Comparison of ENCODE assay signal across 1 cellular context in the genomic region with DNA sequence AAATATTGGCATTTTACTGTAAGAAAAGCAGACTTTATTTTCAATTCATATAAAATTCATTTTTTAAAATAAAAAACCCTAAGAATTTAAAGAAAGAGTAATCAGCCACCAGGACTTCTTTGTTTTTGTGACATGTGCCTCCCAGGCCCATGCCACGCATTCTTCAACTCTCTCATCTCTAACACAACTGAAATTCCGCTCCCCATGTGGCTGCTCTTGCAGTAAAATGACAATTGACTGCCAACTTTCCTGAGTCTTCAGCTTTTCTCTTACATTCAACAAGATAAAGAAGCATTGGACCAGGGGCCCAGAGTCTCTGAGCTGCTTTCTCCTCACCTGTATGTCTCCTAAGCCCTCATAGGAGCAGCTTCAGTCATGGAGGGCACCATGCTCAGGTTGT.
TF ChIP-seq lines count a peak whose summit lies in the region.

No MANE protein-coding gene starts in this region.

TF ChIP-seq in GM23338, 12 proteins besides CTCF, POLR2A, EP300 and RAD21:
- TF ChIP-seq, protein P1, sequence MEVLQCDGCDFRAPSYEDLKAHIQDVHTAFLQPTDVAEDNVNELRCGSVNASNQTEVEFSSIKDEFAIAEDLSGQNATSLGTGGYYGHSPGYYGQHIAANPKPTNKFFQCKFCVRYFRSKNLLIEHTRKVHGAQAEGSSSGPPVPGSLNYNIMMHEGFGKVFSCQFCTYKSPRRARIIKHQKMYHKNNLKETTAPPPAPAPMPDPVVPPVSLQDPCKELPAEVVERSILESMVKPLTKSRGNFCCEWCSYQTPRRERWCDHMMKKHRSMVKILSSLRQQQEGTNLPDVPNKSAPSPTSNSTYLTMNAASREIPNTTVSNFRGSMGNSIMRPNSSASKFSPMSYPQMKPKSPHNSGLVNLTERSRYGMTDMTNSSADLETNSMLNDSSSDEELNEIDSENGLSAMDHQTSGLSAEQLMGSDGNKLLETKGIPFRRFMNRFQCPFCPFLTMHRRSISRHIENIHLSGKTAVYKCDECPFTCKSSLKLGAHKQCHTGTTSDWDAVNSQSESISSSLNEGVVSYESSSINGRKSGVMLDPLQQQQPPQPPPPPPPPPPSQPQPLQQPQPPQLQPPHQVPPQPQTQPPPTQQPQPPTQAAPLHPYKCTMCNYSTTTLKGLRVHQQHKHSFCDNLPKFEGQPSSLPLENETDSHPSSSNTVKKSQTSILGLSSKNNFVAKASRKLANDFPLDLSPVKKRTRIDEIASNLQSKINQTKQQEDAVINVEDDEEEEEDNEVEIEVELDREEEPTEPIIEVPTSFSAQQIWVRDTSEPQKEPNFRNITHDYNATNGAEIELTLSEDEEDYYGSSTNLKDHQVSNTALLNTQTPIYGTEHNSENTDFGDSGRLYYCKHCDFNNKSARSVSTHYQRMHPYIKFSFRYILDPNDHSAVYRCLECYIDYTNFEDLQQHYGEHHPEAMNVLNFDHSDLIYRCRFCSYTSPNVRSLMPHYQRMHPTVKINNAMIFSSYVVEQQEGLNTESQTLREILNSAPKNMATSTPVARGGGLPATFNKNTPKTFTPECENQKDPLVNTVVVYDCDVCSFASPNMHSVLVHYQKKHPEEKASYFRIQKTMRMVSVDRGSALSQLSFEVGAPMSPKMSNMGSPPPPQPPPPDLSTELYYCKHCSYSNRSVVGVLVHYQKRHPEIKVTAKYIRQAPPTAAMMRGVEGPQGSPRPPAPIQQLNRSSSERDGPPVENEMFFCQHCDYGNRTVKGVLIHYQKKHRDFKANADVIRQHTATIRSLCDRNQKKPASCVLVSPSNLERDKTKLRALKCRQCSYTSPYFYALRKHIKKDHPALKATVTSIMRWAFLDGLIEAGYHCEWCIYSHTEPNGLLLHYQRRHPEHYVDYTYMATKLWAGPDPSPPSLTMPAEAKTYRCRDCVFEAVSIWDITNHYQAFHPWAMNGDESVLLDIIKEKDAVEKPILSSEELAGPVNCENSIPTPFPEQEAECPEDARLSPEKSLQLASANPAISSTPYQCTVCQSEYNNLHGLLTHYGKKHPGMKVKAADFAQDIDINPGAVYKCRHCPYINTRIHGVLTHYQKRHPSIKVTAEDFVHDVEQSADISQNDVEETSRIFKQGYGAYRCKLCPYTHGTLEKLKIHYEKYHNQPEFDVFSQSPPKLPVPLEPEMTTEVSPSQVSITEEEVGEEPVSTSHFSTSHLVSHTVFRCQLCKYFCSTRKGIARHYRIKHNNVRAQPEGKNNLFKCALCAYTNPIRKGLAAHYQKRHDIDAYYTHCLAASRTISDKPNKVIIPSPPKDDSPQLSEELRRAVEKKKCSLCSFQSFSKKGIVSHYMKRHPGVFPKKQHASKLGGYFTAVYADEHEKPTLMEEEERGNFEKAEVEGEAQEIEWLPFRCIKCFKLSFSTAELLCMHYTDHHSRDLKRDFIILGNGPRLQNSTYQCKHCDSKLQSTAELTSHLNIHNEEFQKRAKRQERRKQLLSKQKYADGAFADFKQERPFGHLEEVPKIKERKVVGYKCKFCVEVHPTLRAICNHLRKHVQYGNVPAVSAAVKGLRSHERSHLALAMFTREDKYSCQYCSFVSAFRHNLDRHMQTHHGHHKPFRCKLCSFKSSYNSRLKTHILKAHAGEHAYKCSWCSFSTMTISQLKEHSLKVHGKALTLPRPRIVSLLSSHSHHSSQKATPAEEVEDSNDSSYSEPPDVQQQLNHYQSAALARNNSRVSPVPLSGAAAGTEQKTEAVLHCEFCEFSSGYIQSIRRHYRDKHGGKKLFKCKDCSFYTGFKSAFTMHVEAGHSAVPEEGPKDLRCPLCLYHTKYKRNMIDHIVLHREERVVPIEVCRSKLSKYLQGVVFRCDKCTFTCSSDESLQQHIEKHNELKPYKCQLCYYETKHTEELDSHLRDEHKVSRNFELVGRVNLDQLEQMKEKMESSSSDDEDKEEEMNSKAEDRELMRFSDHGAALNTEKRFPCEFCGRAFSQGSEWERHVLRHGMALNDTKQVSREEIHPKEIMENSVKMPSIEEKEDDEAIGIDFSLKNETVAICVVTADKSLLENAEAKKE (CRISPR knock-in tag; IDR thresholded peaks at IDR 0.05) = no peak
- no peak for TF ChIP-seq CREB1 (CRISPR knock-in tag; IDR thresholded peaks at IDR 0.05; ENCODE audit: low read depth)
- no peak for TF ChIP-seq ZNF331 (CRISPR knock-in tag; IDR thresholded peaks at IDR 0.05; ENCODE audit: low read depth)
- no peak for TF ChIP-seq NANOG (IDR thresholded peaks at IDR 0.05; ENCODE audit: borderline replicate concordance)
- TF ChIP-seq, protein P2, sequence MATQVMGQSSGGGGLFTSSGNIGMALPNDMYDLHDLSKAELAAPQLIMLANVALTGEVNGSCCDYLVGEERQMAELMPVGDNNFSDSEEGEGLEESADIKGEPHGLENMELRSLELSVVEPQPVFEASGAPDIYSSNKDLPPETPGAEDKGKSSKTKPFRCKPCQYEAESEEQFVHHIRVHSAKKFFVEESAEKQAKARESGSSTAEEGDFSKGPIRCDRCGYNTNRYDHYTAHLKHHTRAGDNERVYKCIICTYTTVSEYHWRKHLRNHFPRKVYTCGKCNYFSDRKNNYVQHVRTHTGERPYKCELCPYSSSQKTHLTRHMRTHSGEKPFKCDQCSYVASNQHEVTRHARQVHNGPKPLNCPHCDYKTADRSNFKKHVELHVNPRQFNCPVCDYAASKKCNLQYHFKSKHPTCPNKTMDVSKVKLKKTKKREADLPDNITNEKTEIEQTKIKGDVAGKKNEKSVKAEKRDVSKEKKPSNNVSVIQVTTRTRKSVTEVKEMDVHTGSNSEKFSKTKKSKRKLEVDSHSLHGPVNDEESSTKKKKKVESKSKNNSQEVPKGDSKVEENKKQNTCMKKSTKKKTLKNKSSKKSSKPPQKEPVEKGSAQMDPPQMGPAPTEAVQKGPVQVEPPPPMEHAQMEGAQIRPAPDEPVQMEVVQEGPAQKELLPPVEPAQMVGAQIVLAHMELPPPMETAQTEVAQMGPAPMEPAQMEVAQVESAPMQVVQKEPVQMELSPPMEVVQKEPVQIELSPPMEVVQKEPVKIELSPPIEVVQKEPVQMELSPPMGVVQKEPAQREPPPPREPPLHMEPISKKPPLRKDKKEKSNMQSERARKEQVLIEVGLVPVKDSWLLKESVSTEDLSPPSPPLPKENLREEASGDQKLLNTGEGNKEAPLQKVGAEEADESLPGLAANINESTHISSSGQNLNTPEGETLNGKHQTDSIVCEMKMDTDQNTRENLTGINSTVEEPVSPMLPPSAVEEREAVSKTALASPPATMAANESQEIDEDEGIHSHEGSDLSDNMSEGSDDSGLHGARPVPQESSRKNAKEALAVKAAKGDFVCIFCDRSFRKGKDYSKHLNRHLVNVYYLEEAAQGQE (IDR thresholded peaks at IDR 0.05; ENCODE audit: unreplicated experiment) = no peak
- TF ChIP-seq STAT1 (IDR thresholded peaks at IDR 0.05; ENCODE audit: unreplicated experiment) = no peak
